ENCODE assay signal across 9 cellular contexts in the genomic region with DNA sequence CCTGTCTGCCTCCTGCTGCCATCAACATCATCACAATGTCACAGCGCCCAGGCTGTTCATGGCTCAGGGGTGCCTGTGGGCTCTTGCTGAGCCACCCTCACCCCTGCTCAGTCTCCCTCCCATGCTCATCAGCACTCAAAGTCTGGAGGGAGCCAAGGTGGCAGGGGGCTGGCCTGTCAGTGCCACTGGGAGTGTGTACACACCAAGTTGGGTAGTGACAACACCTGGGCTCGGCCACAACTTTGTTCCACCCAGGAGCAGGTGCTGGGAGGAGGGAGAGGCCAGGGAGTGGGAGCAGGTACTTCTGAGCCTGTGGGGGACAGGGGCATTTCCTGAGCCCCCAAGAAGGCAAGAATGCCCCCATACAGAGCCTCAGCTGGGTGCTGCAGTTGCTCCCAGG.
"Had no signal": no experiment of that assay in that cellular context is flagged by ENCODE, and none has a peak within 500 bp of the region (broad histone marks: within the 10 kb centered on the region; RNA-seq: fewer than 3 reads in every experiment).

No MANE protein-coding gene starts in this region.

- H3K36me3 ChIP-seq: HAP-1 had no signal

- H3K27ac Mint-ChIP-seq: HFFc6 had no signal

- H3K4me3 ChIP-seq: GM23248, HAP-1, K562 had no signal

- H3K9ac ChIP-seq: GM23248 had no signal

- FAIRE-seq: K562 had no signal

- H3K4me3 Mint-ChIP-seq: HFFc6 had no signal

- DNase-seq: GM23248, GOT3, H7, HFFc6, IMR-90 had no signal

- H3K4me1 ChIP-seq: HAP-1 had no signal

- H3K9me3 Mint-ChIP-seq: HFFc6 had no signal

- H3K27ac ChIP-seq: GM23248, HL-60 had no signal

- H2AFZ ChIP-seq: GM23248 had no signal

- ATAC-seq: HCT116, K562 had no signal

- H3K9me3 ChIP-seq: HAP-1 had no signal
